ENCODE assay signal across 8 cellular contexts in genomic region chr13:113208424-113209335, GRCh38. TPM values are rescaled to one million over a fixed set of nuclear protein-coding genes. Genes with fewer than 3 reads are reported as not detected.
DNase-seq lines count a peak whose midpoint lies in the region; TF ChIP-seq lines count a peak whose summit lies in the region.

Gene PCID2 (minus strand): TSS chr13:113208669. CDS start chr13:113208634, 35 bp downstream.

- H3K27ac ChIP-seq in neural cell (ENCODE audit: low read length) = peak within 1 kb of the TSS; percentile 98
- H3K27ac ChIP-seq in stomach = peak within 1 kb of the TSS; percentile 97 to 100 (median 100)

- H3K9me2 ChIP-seq in neural cell (ENCODE audit: insufficient read depth, low read length) = no peaks in the 10 kb centered on the region

- peak within 1 kb of the TSS; percentile 82 for H2AFZ ChIP-seq in neural cell (ENCODE audit: low read depth, low read length)

- DNase-seq in EL (peak; percentile 86), GOT3 (lab: John Stamatoyannopoulos, UW) (peak; percentile 47), LoVo (ENCODE audit: low spot score) (peak; percentile 91), SHP77 treated with DMSO at 0.1 percent for 48 hours (lab: John Stamatoyannopoulos, UW) (peak; percentile 82), fibroblast of the conjunctiva (ENCODE audit: low read depth) (peak; percentile 72), stomach (peak; percentile 93)
- DNase-seq in activated effector memory CD4-positive, alpha-beta T cell treated with anti-CD3 and anti-CD28 coated beads, Interleukin-2, amount 50 U/mL, for 16 hours = peak; percentile 97

- no peaks in the 10 kb centered on the region for H4K20me1 ChIP-seq in neural cell (ENCODE audit: insufficient read depth)

- H3K4me3 ChIP-seq in neural cell (ENCODE audit: low read length) = peak within 1 kb of the TSS; percentile 98
- H3K4me3 ChIP-seq in stomach = peak within 1 kb of the TSS; percentile 89 to 98 (median 96)

- no peaks in the 10 kb centered on the region for H3K36me3 ChIP-seq in neural cell (ENCODE audit: insufficient read depth, low read length)
- peaks cover 0 to 37% (median 22%) of the 10 kb centered on the region in 4 donors for H3K36me3 ChIP-seq in stomach

- no peaks in the 10 kb centered on the region for H3K9me3 ChIP-seq in neural cell (ENCODE audit: low read length)
- H3K9me3 ChIP-seq in stomach = no peaks in the 10 kb centered on the region

- peak within 1 kb of the TSS; percentile 92 for H3K4me2 ChIP-seq in neural cell (ENCODE audit: low read length)

- no peaks in the 10 kb centered on the region for H3K27me3 ChIP-seq in neural cell (ENCODE audit: insufficient read depth, low read depth, low read length)
- H3K27me3 ChIP-seq in stomach = no peaks in the 10 kb centered on the region

- H3K9ac ChIP-seq in neural cell (ENCODE audit: low read length) = peak within 1 kb of the TSS; percentile 98

- H3K4me1 ChIP-seq in stomach = peaks cover 49 to 81% (median 68%) of the 10 kb centered on the region in 4 donors

- no peak for TF ChIP-seq RAD21 in neural cell (conservative IDR thresholded peaks at IDR 0.05)

- TF ChIP-seq CTCF in neural cell (IDR thresholded peaks at IDR 0.05; ENCODE audit: poor library complexity, severe bottlenecking) = peak; percentile 5
- peak in 1 of 7 experiments; percentile 11 for TF ChIP-seq CTCF in stomach (IDR thresholded peaks at IDR 0.05)

- no peaks in the 10 kb centered on the region for H3F3A ChIP-seq in neural cell (ENCODE audit: insufficient read depth, low read length, poor library complexity, severe bottlenecking)

- WGBS in stomach, 5 donors = 0 to 1% (median 0%) methylated on average over 13 to 100 of the region's 102 CpGs

- intact Hi-C loops in stomach (cut with DNase I; ENCODE audit: low total_unique reads) = no loop called here

- TF ChIP-seq EP300 in neural cell (conservative IDR thresholded peaks at IDR 0.05; ENCODE audit: poor library complexity, severe bottlenecking) = peak; percentile 79
- TF ChIP-seq EP300 in stomach (IDR thresholded peaks at IDR 0.05) = no peak

- TF ChIP-seq POLR2A in stomach (IDR thresholded peaks at IDR 0.05) = peak in 2 of 4 donors; percentile 61 to 81

- peaks cover 75% of the 10 kb centered on the region for H3K79me2 ChIP-seq in neural cell (replicated peaks; ENCODE audit: insufficient read depth, low read length)

TF ChIP-seq in neural cell, 6 proteins besides CTCF, POLR2A, EP300 and RAD21:
- TF ChIP-seq MXI1 (conservative IDR thresholded peaks at IDR 0.05; ENCODE audit: poor library complexity, severe bottlenecking) (peak; percentile 95), SMC3 (conservative IDR thresholded peaks at IDR 0.05; ENCODE audit: poor library complexity) (no peak), TAF1 (IDR thresholded peaks at IDR 0.05; ENCODE audit: low read depth) (no peak), REST (IDR thresholded peaks at IDR 0.05; ENCODE audit: borderline replicate concordance) (no peak), POLR2AphosphoS5 (IDR thresholded peaks at IDR 0.05) (peak; percentile 83), EZH2 (IDR thresholded peaks at IDR 0.05; ENCODE audit: borderline replicate concordance, insufficient read depth, low read length, poor library complexity, severe bottlenecking) (no peak)

RNA-seq across cellular contexts. Expression of gene PCID2, which starts in this region (rescaled TPM):
- 81.3 and 102 TPM in 2 replicates for polyA plus RNA-seq in neural cell
- polyA minus RNA-seq in neural cell = 51.1 and 54.3 TPM in 2 replicates
- total RNA-seq in stomach = 10 to 100 TPM; 35.7 to 81.7 (median 44.3) TPM
- polyA plus RNA-seq in stomach = 10 to 100 TPM; 25.9 to 38.3 (median 32.3) TPM

Comparison
In these comparisons a context has a peak if more than half of its experiments do, and no peak if none do; other contexts are left out.
1. Peak in every context shown above with its lines: DNase-seq, H3K4me3 ChIP-seq and H3K27ac ChIP-seq.
2. DNase-seq: peak in every context shown above with its lines; median percentile 97 in activated effector memory CD4-positive, alpha-beta T cell treated with anti-CD3 and anti-CD28 coated beads, Interleukin-2, amount 50 U/mL, for 16 hours; 93 in stomach; 91 in LoVo; 86 in EL; 82 in SHP77 treated with DMSO at 0.1 percent for 48 hours; 72 in fibroblast of the conjunctiva; 47 in GOT3.